In the genomic region with DNA sequence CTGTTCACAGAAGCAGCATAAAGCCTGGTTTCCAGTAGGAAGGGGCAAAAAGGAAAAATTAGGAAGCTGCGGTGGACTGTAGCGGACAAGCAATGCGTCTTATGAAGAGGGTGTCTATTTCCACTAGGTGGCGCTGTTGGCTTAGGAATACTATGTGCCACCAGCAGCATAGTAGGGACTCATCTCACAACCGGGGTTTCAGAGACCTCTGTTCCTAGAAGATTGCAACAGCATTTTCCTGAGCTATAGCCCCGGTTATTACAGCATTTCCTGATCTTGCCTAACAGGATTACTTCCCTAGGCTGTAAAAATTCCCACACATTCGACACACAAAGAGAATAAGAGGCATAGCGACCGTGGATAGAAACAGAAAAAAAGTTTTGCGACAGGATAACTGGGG, we compare ENCODE assay signal across 7 cellular contexts.
A peak's percentile ranks its signal among the peaks of the same experiment; 100 is the strongest.
DNase-seq lines count a peak whose midpoint lies in the region; ATAC-seq, FAIRE-seq and TF ChIP-seq lines count a peak whose summit lies in the region.

No MANE protein-coding gene starts in this region.

- peak; percentile 69 for DNase-seq in Daoy (ENCODE audit: low read depth)
- peak; percentile 4 for DNase-seq in HuH-7.5 (ENCODE audit: low spot score)
- DNase-seq in amniotic stem cell (lab: John Stamatoyannopoulos, UW) = peak; percentile 23
- DNase-seq in keratinocyte (ENCODE audit: low read depth, low spot score) = no peak
- DNase-seq in occipital lobe (lab: John Stamatoyannopoulos, UW) = no peak
- no peak for DNase-seq in NCI-H1436 treated with DMSO at 0.1 percent for 48 hours (lab: John Stamatoyannopoulos, UW)

- no peaks in the 10 kb centered on the region for H3K4me1 ChIP-seq in keratinocyte (ENCODE audit: control insufficient read depth, extremely low read depth, insufficient read depth, low read length)

- H3K4me2 ChIP-seq in keratinocyte (ENCODE audit: control insufficient read depth, extremely low read depth, insufficient read depth, low read depth, low read length) = no peak overlapping the region

- ATAC-seq in GM21381 (IDR thresholded peaks at IDR 0.05; ENCODE audit: unreplicated experiment) = no peak

- H3K27me3 ChIP-seq in keratinocyte (ENCODE audit: control insufficient read depth, extremely low read depth, insufficient read depth, low read length) = no peaks in the 10 kb centered on the region

- H3K79me2 ChIP-seq in keratinocyte (ENCODE audit: control insufficient read depth, insufficient read depth, low read length) = no peaks in the 10 kb centered on the region

- H4K20me1 ChIP-seq in keratinocyte (ENCODE audit: control insufficient read depth, extremely low read depth, insufficient read depth, low read length) = no peaks in the 10 kb centered on the region

- no peaks in the 10 kb centered on the region for H3K9me3 ChIP-seq in keratinocyte (ENCODE audit: control insufficient read depth, low read depth, low read length)

- H2AFZ ChIP-seq in keratinocyte (ENCODE audit: control insufficient read depth, low read length) = no peak overlapping the region

- no peaks in the 10 kb centered on the region for H3K9me1 ChIP-seq in keratinocyte (ENCODE audit: control insufficient read depth, extremely low read depth, insufficient read depth, low read length)

- dilution Hi-C loops in keratinocyte (cut with MboI; ENCODE audit: extremely low pct_ligation_motif_present, low sequenced_read_pairs) = loop anchor here (25.0 kb wide), 1 partner anchor 423 kb away; no protein-coding TSS in a partner anchor

- H3K27ac ChIP-seq in keratinocyte (ENCODE audit: control insufficient read depth, insufficient read depth, low read length) = no peak overlapping the region

- H3K36me3 ChIP-seq in keratinocyte (ENCODE audit: control insufficient read depth in 2 of 2, extremely low read depth in 1 of 2, insufficient read depth in 2 of 2, low read length in 2 of 2) = no peaks in the 10 kb centered on the region

- no peak for FAIRE-seq in keratinocyte (lab: Jason Lieb, UNC)

- peak; percentile 48 to 70 (median 53) for TF ChIP-seq CTCF in keratinocyte (optimal IDR thresholded peaks at IDR 0.05 in 1 of 3, IDR thresholded peaks at IDR 0.05 in 1 of 3, conservative IDR thresholded peaks at IDR 0.05 in 1 of 3; ENCODE audit: extremely low read depth in 1 of 3, insufficient read depth in 2 of 3, low read length in 3 of 3)

- no peak overlapping the region for H3K9ac ChIP-seq in keratinocyte (ENCODE audit: control insufficient read depth, extremely low read depth, insufficient read depth, low read length)

- H3K4me3 ChIP-seq in keratinocyte (ENCODE audit: control insufficient read depth in 2 of 3, extremely low read depth in 1 of 3, insufficient read depth in 2 of 3, low read depth in 1 of 3, low read length in 3 of 3) = no peak overlapping the region

Comparison
In these comparisons a context has a peak if more than half of its experiments do, and no peak if none do; other contexts are left out.
1. DNase-seq: peak in Daoy (single experiment), HuH-7.5 (single experiment) and amniotic stem cell (single experiment); none in keratinocyte (single experiment), occipital lobe (single experiment) and NCI-H1436 treated with DMSO at 0.1 percent for 48 hours (single experiment).